In genomic region chr17:16875662-16876061, GRCh38 we compare ENCODE assay signal across 19 cellular contexts.
DNase-seq lines count a peak whose midpoint lies in the region; ATAC-seq, FAIRE-seq and TF ChIP-seq lines count a peak whose summit lies in the region.
"Had no signal": no experiment of that assay in that cellular context is flagged by ENCODE, and none has a peak within 500 bp of the region (broad histone marks: within the 10 kb centered on the region; RNA-seq: fewer than 3 reads in every experiment).

No MANE protein-coding gene starts in this region.

- H2AFZ ChIP-seq in SK-N-SH (ENCODE audit: low read depth): no peak overlapping the region
- H2AFZ ChIP-seq: GM23248 had no signal

- no peaks in the 10 kb centered on the region for H3K79me2 ChIP-seq in SK-N-SH (ENCODE audit: insufficient read depth)

- no peaks in the 10 kb centered on the region for H3K27me3 ChIP-seq in SK-N-SH (ENCODE audit: insufficient read depth)

- DNase-seq in SK-N-SH (no peak), RWPE1 (ENCODE audit: low spot score) (no peak), fibroblast of peridontal ligament (ENCODE audit: extremely low read depth) (peak; percentile 5), stromal cell of bone marrow (ENCODE audit: low read depth) (peak; percentile 9), NOMO-1 (lab: John Stamatoyannopoulos, UW; ENCODE audit: unreplicated experiment in 2 of 2) (no peak), urothelium cell line (ENCODE audit: low spot score) (no peak)
- DNase-seq: 8988T; ACHN; C1 segment of cervical spinal cord; CD4-positive, alpha-beta T cell; DMS153; DND-41; GF-D8; GM23248 had no signal

- no peaks in the 10 kb centered on the region for H3K9me2 ChIP-seq in SK-N-SH

- no peaks in the 10 kb centered on the region for H3K4me1 ChIP-seq in SK-N-SH (ENCODE audit: control insufficient read depth in 1 of 2, insufficient read depth in 2 of 2, low read depth in 1 of 2, low read length in 1 of 2)

- no peak overlapping the region for H3K4me2 ChIP-seq in SK-N-SH

- H3K4me3 ChIP-seq in SK-N-SH (ENCODE audit: low read depth in 2 of 2, low read length in 1 of 2): no peak overlapping the region
- H3K4me3 ChIP-seq: GM23248 had no signal

- TF ChIP-seq EP300 in SK-N-SH (IDR thresholded peaks at IDR 0.05; ENCODE audit: borderline replicate concordance in 1 of 2, low read depth in 1 of 2, low read length in 1 of 2): no peak

- ATAC-seq in SK-N-SH treated with all-trans-retinoic acid at 6 μM for 48 hours (no peak), GM19452 (IDR thresholded peaks at IDR 0.05; ENCODE audit: unreplicated experiment) (no peak)
- ATAC-seq: HCT116 had no signal

- no peaks in the 10 kb centered on the region for H3F3A ChIP-seq in SK-N-SH (replicated peaks; ENCODE audit: insufficient read depth)

- TF ChIP-seq CTCF in SK-N-SH (IDR thresholded peaks at IDR 0.05) (no peak), RWPE1 (conservative IDR thresholded peaks at IDR 0.05; ENCODE audit: low read depth) (no peak)

- POLR2A ChIA-PET in SK-N-SH (lab: Yijun Ruan, JAX) (no interaction called here), RWPE1 (lab: Yijun Ruan, JAX; ENCODE audit: low non-redundant PET) (no interaction called here)

- H4K20me1 ChIP-seq in SK-N-SH (ENCODE audit: insufficient read depth): no peaks in the 10 kb centered on the region

- H3K9ac ChIP-seq in SK-N-SH: no peak overlapping the region
- H3K9ac ChIP-seq: GM23248 had no signal

- no peaks in the 10 kb centered on the region for H3K36me3 ChIP-seq in SK-N-SH (replicated peaks in 1 of 2; ENCODE audit: control insufficient read depth in 1 of 2, insufficient read depth in 2 of 2, low read length in 1 of 2)

- no peaks in the 10 kb centered on the region for H3K9me3 ChIP-seq in SK-N-SH

- H3K27ac ChIP-seq in SK-N-SH (ENCODE audit: low read depth in 2 of 2, low read length in 1 of 2) (no peak overlapping the region), RWPE1 (peak overlapping the region; percentile 51)
- H3K27ac ChIP-seq: GM23248, HL-60 had no signal

- FAIRE-seq in urothelium cell line (lab: Jason Lieb, UNC): no peak
- FAIRE-seq: H54 had no signal

- no peak for TF ChIP-seq RAD21 in SK-N-SH (IDR thresholded peaks at IDR 0.05; ENCODE audit: low read length)

- CTCF ChIA-PET in SK-N-SH (lab: Yijun Ruan, JAX): no interaction called here
- CTCF ChIA-PET in RWPE1 (lab: Yijun Ruan, JAX): no interaction called here

TF ChIP-seq in SK-N-SH treated with all-trans-retinoic acid at 6 μM for 48 hours, 23 proteins besides CTCF, POLR2A, EP300 and RAD21:
- TF ChIP-seq SNAI2 (CRISPR knock-in tag; IDR thresholded peaks at IDR 0.05) (no peak), ISL1 (CRISPR knock-in tag; IDR thresholded peaks at IDR 0.05) (peak; percentile 88)

TF ChIP-seq in SK-N-SH, 30 proteins besides CTCF, POLR2A, EP300 and RAD21:
- no peak for TF ChIP-seq ELF1 (IDR thresholded peaks at IDR 0.05)
- no peak for TF ChIP-seq TCF12 (IDR thresholded peaks at IDR 0.05)
- no peak for TF ChIP-seq IRF3 (IDR thresholded peaks at IDR 0.05; ENCODE audit: low read depth, low read length)
- TF ChIP-seq TAF1 (IDR thresholded peaks at IDR 0.05; ENCODE audit: borderline replicate concordance, low read depth, low read length): no peak
- no peak for TF ChIP-seq USF2 (IDR thresholded peaks at IDR 0.05; ENCODE audit: borderline replicate concordance, low read depth, low read length)

Comparison
In these comparisons a context has a peak if more than half of its experiments do, and no peak if none do; other contexts are left out.
1. DNase-seq: peak in fibroblast of peridontal ligament (single experiment) and stromal cell of bone marrow (single experiment); none in SK-N-SH (single experiment), RWPE1 (single experiment), NOMO-1 (0 of 2) and urothelium cell line (single experiment).